8 cellular contexts compared by ENCODE assay signal in the genomic region with DNA sequence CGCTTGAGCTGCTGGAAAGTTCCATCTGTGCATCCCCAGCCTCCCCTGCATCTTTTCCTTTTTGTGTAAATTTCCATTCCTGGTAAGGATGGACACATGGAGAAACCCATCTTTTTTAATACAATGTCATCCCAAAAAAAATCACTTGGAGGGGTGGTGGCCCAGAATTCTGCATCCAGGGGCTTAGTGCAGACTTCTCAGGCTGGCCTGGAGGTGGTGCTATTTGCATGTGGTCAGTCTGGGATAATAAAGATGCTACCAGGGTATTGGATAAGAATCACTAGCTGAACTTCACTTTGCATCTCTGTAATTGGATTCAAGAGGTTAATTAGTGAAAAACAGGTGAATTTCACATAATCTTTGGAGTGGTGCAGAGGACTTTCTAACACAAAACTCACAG. TPM values are rescaled to one million over a fixed set of nuclear protein-coding genes. Genes with fewer than 3 reads are reported as not detected.
DNase-seq lines count a peak whose midpoint lies in the region; ATAC-seq, FAIRE-seq and TF ChIP-seq lines count a peak whose summit lies in the region.

No MANE protein-coding gene starts in this region.

- ATAC-seq in PC-3, result peak; percentile 16; the same call in 1 of the 2 replicates
- ATAC-seq in GM19035 (IDR thresholded peaks at IDR 0.05; ENCODE audit: unreplicated experiment), result no peak

- H3K4me1 Mint-ChIP-seq in MCF 10A (ENCODE audit: insufficient read depth, unreplicated experiment), result no peaks in the 10 kb centered on the region

- H3K27ac ChIP-seq in PC-3 (ENCODE audit: low read length), result no peak overlapping the region

- no peak overlapping the region for H3K9ac ChIP-seq in PC-3 (ENCODE audit: low read length)

- intact Hi-C loops in PC-3 (cut with micrococcal nuclease), result loop anchor here (1.0 kb wide), 1 partner anchor 39 kb away; no protein-coding TSS in a partner anchor
- intact Hi-C loops in MCF 10A (cut with micrococcal nuclease), result loop anchor here (1.0 kb wide), 1 partner anchor 39 kb away; no protein-coding TSS in a partner anchor

- H3K27me3 Mint-ChIP-seq in MCF 10A (ENCODE audit: insufficient read depth, unreplicated experiment), result peaks cover 7% of the 10 kb centered on the region

- peaks cover 19% of the 10 kb centered on the region for H3K79me2 ChIP-seq in PC-3 (ENCODE audit: low read length)

- CTCF ChIA-PET in PC-3 (lab: Charles Lee), result interaction anchor here (0.5 to 1.0 kb wide), 3 partner anchors 30 to 59 kb away, joined by 4 to 9 read pairs (median 9); a partner anchor contains a TSS
- CTCF ChIA-PET in MCF 10A (lab: Yijun Ruan, JAX), result interaction anchor here (0.5 to 2.0 kb wide), 16 partner anchors 10 to 823 kb away, joined by 3 to 7 read pairs (median 3); a partner anchor contains a TSS

- no peak overlapping the region for H3K4me2 ChIP-seq in PC-3 (ENCODE audit: low read length)

- H3K4me1 ChIP-seq in HAP-1, result peaks cover 8% of the 10 kb centered on the region
- H3K4me1 ChIP-seq in PC-3 (ENCODE audit: insufficient read depth, low read length), result peaks cover 8% of the 10 kb centered on the region; the same call in 1 of the 2 replicates

- peaks cover 14% of the 10 kb centered on the region for H3K36me3 Mint-ChIP-seq in MCF 10A (ENCODE audit: insufficient read depth, unreplicated experiment)

- no TSS peak for BruUV-seq in PC-3 (replicated peaks; lab: Mats Ljungman, UMichigan)
- BruUV-seq in MCF 10A (replicated peaks; lab: Mats Ljungman, UMichigan), result no TSS peak

- TF ChIP-seq CTCF in PC-3 (conservative IDR thresholded peaks at IDR 0.05; ENCODE audit: low read depth, low read length) (peak; percentile 91), MCF 10A (IDR thresholded peaks at IDR 0.05; ENCODE audit: unreplicated experiment) (peak; percentile 58)

- H2AFZ ChIP-seq in PC-3 (ENCODE audit: low read length), result no peak overlapping the region

- in situ Hi-C loops in HAP-1 (cut with MboI; ENCODE audit: low sequenced_read_pairs), result loop anchor here (10.0 kb wide), 1 partner anchor 446 kb away; no protein-coding TSS in a partner anchor

- no peaks in the 10 kb centered on the region for H3K9me2 ChIP-seq in PC-3 (replicated peaks; ENCODE audit: low read length)

- H3K27ac Mint-ChIP-seq in MCF 10A (ENCODE audit: low read depth, unreplicated experiment), result no peak overlapping the region

- no peaks in the 10 kb centered on the region for H3F3A ChIP-seq in PC-3 (ENCODE audit: low read length, unreplicated experiment)

- no peaks in the 10 kb centered on the region for H3K9me3 Mint-ChIP-seq in MCF 10A (ENCODE audit: unreplicated experiment)

- H3K27me3 ChIP-seq in HAP-1 (ENCODE audit: low read depth) (no peaks in the 10 kb centered on the region), PC-3 (ENCODE audit: low read length) (no peaks in the 10 kb centered on the region)

- POLR2A ChIA-PET in PC-3 (lab: Charles Lee; ENCODE audit: unreplicated experiment), result interaction anchor here (0.5 kb wide), 2 partner anchors 70 to 381 kb away, joined by 3 to 4 read pairs; no protein-coding TSS in a partner anchor
- POLR2A ChIA-PET in MCF 10A (lab: Yijun Ruan, JAX), result interaction anchor here (0.6 to 4.4 kb wide), 5 partner anchors 32 to 329 kb away, joined by 3 to 50 read pairs (median 5); no protein-coding TSS in a partner anchor

- 0 out of 2 replicates have a peak, but pooled peaks cover 2% of the 10 kb centered on the region for H3K9me3 ChIP-seq in HAP-1
- no peaks in the 10 kb centered on the region for H3K9me3 ChIP-seq in PC-3 (ENCODE audit: low read length)

- no peak for FAIRE-seq in urothelium cell line (lab: Jason Lieb, UNC)

- H3K36me3 ChIP-seq in HAP-1 (replicated peaks) (0 out of 2 replicates have a peak, but pooled peaks cover 2% of the 10 kb centered on the region), PC-3 (ENCODE audit: low read depth, low read length) (peaks cover under 1% of the 10 kb centered on the region; the same call in 1 of the 2 replicates)

- DNase-seq in COLO829 (ENCODE audit: low spot score) (peak; percentile 72), HAP-1 (ENCODE audit: low spot score in 2 of 2) (peak; percentile 79 to 80), PC-3 (peak; percentile 62), MCF 10A (ENCODE audit: unreplicated experiment) (peak; percentile 58), medulla oblongata (ENCODE audit: extremely low spot score) (peak; percentile 68), urothelium cell line (ENCODE audit: low spot score) (peak; percentile 62), NCI-H2107 (lab: John Stamatoyannopoulos, UW) (no peak)

- H3K4me3 ChIP-seq in HAP-1, result no peak overlapping the region
- no peak overlapping the region for H3K4me3 ChIP-seq in PC-3 (ENCODE audit: low read length)

- no peaks in the 10 kb centered on the region for H4K20me1 ChIP-seq in PC-3 (ENCODE audit: low read length)

- no peak overlapping the region for H3K4me3 Mint-ChIP-seq in MCF 10A (ENCODE audit: unreplicated experiment)

RNA-seq across cellular contexts. Expression of a gene that starts 1.8 kb away (rescaled TPM):
- total RNA-seq in PC-3 (2014; rRNA removed) (15.0 and 18.3 TPM in 2 replicates), MCF 10A (2022) (4.2 and 4.3 TPM in 2 replicates)

RNA-seq across cellular contexts. Expression of a gene that starts 55.1 kb away (rescaled TPM):
- total RNA-seq in PC-3 (2014; rRNA removed) (20.8 and 29.5 TPM in 2 replicates), MCF 10A (2022) (40.9 and 42.1 TPM in 2 replicates)

RNA-seq across cellular contexts. Expression of a gene that starts 59.0 kb away (rescaled TPM):
- 20.4 and 25.9 TPM in 2 replicates for total RNA-seq in PC-3 (2014; rRNA removed)
- 5.1 and 7.1 TPM in 2 replicates for total RNA-seq in MCF 10A (2022)
